11 cellular contexts compared by ENCODE assay signal in genomic region chr2:9235388-9236344, GRCh38. TPM values are rescaled to one million over a fixed set of nuclear protein-coding genes. Genes with fewer than 3 reads are reported as not detected.
DNase-seq lines count a peak whose midpoint lies in the region; ATAC-seq and TF ChIP-seq lines count a peak whose summit lies in the region.
"Had no signal": no experiment of that assay in that cellular context is flagged by ENCODE, and none has a peak within 500 bp of the region (broad histone marks: within the 10 kb centered on the region; RNA-seq: fewer than 3 reads in every experiment).

No MANE protein-coding gene starts in this region.

- H3K9me3 Mint-ChIP-seq in activated T-helper 17 cell treated with anti-CD3 and anti-CD28 coated beads, Interleukin-2, amount 50 U/mL, for 72 hours = no peaks in the 10 kb centered on the region
- H3K9me3 Mint-ChIP-seq in activated CD4-positive, alpha-beta memory T cell treated with anti-CD3 and anti-CD28 coated beads for 36 hours = no peaks in the 10 kb centered on the region

- intact Hi-C loops in posterior vena cava (cut with DNase I) = no loop called here
- intact Hi-C loops in activated CD4-positive, alpha-beta memory T cell treated with anti-CD3 and anti-CD28 coated beads for 36 hours (cut with micrococcal nuclease) = no loop called here

- H3K4me1 Mint-ChIP-seq in activated T-helper 17 cell treated with anti-CD3 and anti-CD28 coated beads, Interleukin-2, amount 50 U/mL, for 72 hours = no peaks in the 10 kb centered on the region
- H3K4me1 Mint-ChIP-seq in activated CD4-positive, alpha-beta memory T cell treated with anti-CD3 and anti-CD28 coated beads for 36 hours (ENCODE audit: low read depth) = peaks cover under 1% of the 10 kb centered on the region

- DNase-seq in DMS 273 treated with DMSO at 0.1 percent for 48 hours (lab: John Stamatoyannopoulos, UW) = peak; percentile 36
- peak; percentile 23 to 75 for DNase-seq in SW 1271 (lab: John Stamatoyannopoulos, UW)
- DNase-seq in fibroblast of pulmonary artery (ENCODE audit: low read depth) = peak; percentile 70
- DNase-seq in posterior vena cava (ENCODE audit: low spot score) = peak; percentile 77
- DNase-seq in activated CD4-positive, alpha-beta memory T cell treated with anti-CD3 and anti-CD28 coated beads for 36 hours = no peak
- no peak for DNase-seq in T-helper 1 cell
- DNase-seq in GM19238 (ENCODE audit: insufficient read length, low spot score) = no peak
- DNase-seq: activated naive CD4-positive, alpha-beta T cell treated with Interleukin-2 at 50 U/mL for 16 hours; DND-41 had no signal

- ATAC-seq in activated T-helper 17 cell treated with anti-CD3 and anti-CD28 coated beads, Interleukin-2, amount 50 U/mL, for 72 hours (replicated peaks) = no peak

- H3K4me3 Mint-ChIP-seq in activated T-helper 17 cell treated with anti-CD3 and anti-CD28 coated beads, Interleukin-2, amount 50 U/mL, for 72 hours = no peak overlapping the region
- H3K4me3 Mint-ChIP-seq in activated CD4-positive, alpha-beta memory T cell treated with anti-CD3 and anti-CD28 coated beads for 36 hours = no peak overlapping the region

- H3K36me3 Mint-ChIP-seq in activated T-helper 17 cell treated with anti-CD3 and anti-CD28 coated beads, Interleukin-2, amount 50 U/mL, for 72 hours (ENCODE audit: low read depth) = no peaks in the 10 kb centered on the region
- no peaks in the 10 kb centered on the region for H3K36me3 Mint-ChIP-seq in activated CD4-positive, alpha-beta memory T cell treated with anti-CD3 and anti-CD28 coated beads for 36 hours

- H3K27ac Mint-ChIP-seq in activated T-helper 17 cell treated with anti-CD3 and anti-CD28 coated beads, Interleukin-2, amount 50 U/mL, for 72 hours = no peak overlapping the region
- no peak overlapping the region for H3K27ac Mint-ChIP-seq in activated CD4-positive, alpha-beta memory T cell treated with anti-CD3 and anti-CD28 coated beads for 36 hours

- POLR2A ChIA-PET in activated CD4-positive, alpha-beta memory T cell treated with anti-CD3 and anti-CD28 coated beads for 36 hours (lab: Charles Lee) = no interaction called here

- peaks cover 25% of the 10 kb centered on the region for H3K27me3 Mint-ChIP-seq in activated T-helper 17 cell treated with anti-CD3 and anti-CD28 coated beads, Interleukin-2, amount 50 U/mL, for 72 hours
- H3K27me3 Mint-ChIP-seq in activated CD4-positive, alpha-beta memory T cell treated with anti-CD3 and anti-CD28 coated beads for 36 hours = peaks cover 21% of the 10 kb centered on the region

- CTCF ChIA-PET in activated CD4-positive, alpha-beta memory T cell treated with anti-CD3 and anti-CD28 coated beads for 36 hours (lab: Charles Lee) = no interaction called here

- peak overlapping the region; percentile 13 for H3K4me3 ChIP-seq in fibroblast of pulmonary artery (replicated peaks; ENCODE audit: low read depth, low read length)
- H3K4me3 ChIP-seq: SK-N-MC had no signal

- no peak for TF ChIP-seq CTCF in fibroblast of pulmonary artery (IDR thresholded peaks at IDR 0.05; ENCODE audit: low read length, missing control alignments)

RNA-seq across cellular contexts. Expression of gene ASAP2, which starts 29.1 kb away (rescaled TPM):
- 10 to 100 TPM; 28.1 to 31.3 TPM for total RNA-seq in posterior vena cava
- under 1 TPM; 0.17 to 0.19 TPM for total RNA-seq in activated T-helper 17 cell treated with anti-CD3 and anti-CD28 coated beads, Interleukin-2, amount 50 U/mL, for 72 hours
- total RNA-seq in activated CD4-positive, alpha-beta memory T cell treated with anti-CD3 and anti-CD28 coated beads for 36 hours = under 1 TPM; 0.26 to 0.97 TPM

Comparison
In these comparisons a context has a peak if more than half of its experiments do, and no peak if none do; other contexts are left out.
1. DNase-seq: peak in DMS 273 treated with DMSO at 0.1 percent for 48 hours (single experiment), SW 1271 (2 of 2), fibroblast of pulmonary artery (single experiment) and posterior vena cava (single experiment); none in activated CD4-positive, alpha-beta memory T cell treated with anti-CD3 and anti-CD28 coated beads for 36 hours (single experiment), T-helper 1 cell (0 of 5) and GM19238 (single experiment).
2. RNA of gene ASAP2, which starts 29.1 kb away (total RNA-seq): 28.1 to 31.3 TPM in posterior vena cava; 0.26 to 0.97 TPM in activated CD4-positive, alpha-beta memory T cell treated with anti-CD3 and anti-CD28 coated beads for 36 hours and 0.17 to 0.19 TPM in activated T-helper 17 cell treated with anti-CD3 and anti-CD28 coated beads, Interleukin-2, amount 50 U/mL, for 72 hours; every median in the first group is over 10 times any median in the second.